ENCODE assay signal across 8 cellular contexts in genomic region chr22:35648066-35649025, GRCh38. TPM values are rescaled to one million over a fixed set of nuclear protein-coding genes. Genes with fewer than 3 reads are reported as not detected.
DNase-seq lines count a peak whose midpoint lies in the region; ATAC-seq, FAIRE-seq and TF ChIP-seq lines count a peak whose summit lies in the region.

A gene with protein sequence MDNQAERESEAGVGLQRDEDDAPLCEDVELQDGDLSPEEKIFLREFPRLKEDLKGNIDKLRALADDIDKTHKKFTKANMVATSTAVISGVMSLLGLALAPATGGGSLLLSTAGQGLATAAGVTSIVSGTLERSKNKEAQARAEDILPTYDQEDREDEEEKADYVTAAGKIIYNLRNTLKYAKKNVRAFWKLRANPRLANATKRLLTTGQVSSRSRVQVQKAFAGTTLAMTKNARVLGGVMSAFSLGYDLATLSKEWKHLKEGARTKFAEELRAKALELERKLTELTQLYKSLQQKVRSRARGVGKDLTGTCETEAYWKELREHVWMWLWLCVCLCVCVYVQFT (plus strand): TSS chr22:35648446. CDS start chr22:35656426, 7,980 bp downstream.

- peak; percentile 56 for FAIRE-seq in urothelium cell line (lab: Jason Lieb, UNC)

- H3K4me1 ChIP-seq in RWPE2 (ENCODE audit: insufficient read depth, poor library complexity, severe bottlenecking) = peaks cover 6% of the 10 kb centered on the region

- no peak for TF ChIP-seq CTCF in RWPE2 (IDR thresholded peaks at IDR 0.05; ENCODE audit: poor library complexity, severe bottlenecking)

- H3K27ac ChIP-seq in RWPE2 (ENCODE audit: poor library complexity, severe bottlenecking) = peak within 1 kb of the TSS; percentile 53

- H3K27me3 ChIP-seq in RWPE2 (ENCODE audit: insufficient read depth, poor library complexity, severe bottlenecking) = no peaks in the 10 kb centered on the region

- H3K4me3 ChIP-seq in RWPE2 (ENCODE audit: severe bottlenecking) = peak within 1 kb of the TSS; percentile 53

- ATAC-seq in HG02885 (IDR thresholded peaks at IDR 0.05; ENCODE audit: poor library complexity, unreplicated experiment) (peak; percentile 48), RWPE2 (ENCODE audit: low read depth) (peak; percentile 69)

- intact Hi-C loops in posterior vena cava (cut with DNase I) = no loop called here

- H3K36me3 ChIP-seq in RWPE2 (ENCODE audit: low read depth) = 0 out of 2 replicates have a peak, but pooled peaks cover 4% of the 10 kb centered on the region

- DNase-seq in GM03348 (ENCODE audit: low spot score) (peak; percentile 74), RWPE2 (ENCODE audit: low spot score) (no peak), germinal center (ENCODE audit: low spot score) (peak; percentile 75), posterior vena cava (ENCODE audit: low spot score) (no peak), urothelium cell line (ENCODE audit: low spot score) (peak; percentile 42), iPS-NIHi11 (ENCODE audit: low spot score) (no peak)
- DNase-seq in activated naive CD4-positive, alpha-beta T cell (lab: John Stamatoyannopoulos, UW) = peak in 3 of 4 experiments; percentile 37 to 41 (median 40)

- no peaks in the 10 kb centered on the region for H3K9me3 ChIP-seq in RWPE2 (ENCODE audit: severe bottlenecking)

RNA-seq across cellular contexts. Expression of the gene that starts here (rescaled TPM):
- 10 to 100 TPM; 12.6 to 14.6 TPM for total RNA-seq in posterior vena cava

Comparison
In these comparisons a context has a peak if more than half of its experiments do, and no peak if none do; other contexts are left out.
1. DNase-seq: peak in GM03348 (single experiment), activated naive CD4-positive, alpha-beta T cell (3 of 4), germinal center (single experiment) and urothelium cell line (single experiment); none in RWPE2 (single experiment), posterior vena cava (single experiment) and iPS-NIHi11 (single experiment).